In genomic region chr16:2751577-2752034, GRCh38 we compare ENCODE assay signal across 8 cellular contexts. TPM values are rescaled to one million over a fixed set of nuclear protein-coding genes. Genes with fewer than 3 reads are reported as not detected.
DNase-seq lines count a peak whose midpoint lies in the region; ATAC-seq lines count a peak whose summit lies in the region.

No MANE protein-coding gene starts in this region.

- peak overlapping the region; percentile 97 for H3K9ac ChIP-seq in iPS-15b (ENCODE audit: low read depth, low read length)

- peaks cover 54% of the 10 kb centered on the region for H3K4me1 Mint-ChIP-seq in stimulated activated naive CD8-positive, alpha-beta T cell treated with anti-CD3 and anti-CD28 coated beads, Interleukin-15, amount 100 ng/mL, for 72 hours

- no peaks in the 10 kb centered on the region for H3K9me3 ChIP-seq in iPS-15b (ENCODE audit: control insufficient read depth, insufficient read depth, low read length)

- peak overlapping the region; percentile 88 for H3K4me3 ChIP-seq in iPS-15b (ENCODE audit: low read depth, low read length)

- H3K27me3 ChIP-seq in iPS-15b (ENCODE audit: control insufficient read depth, insufficient read depth, low read length), result no peaks in the 10 kb centered on the region

- peak; percentile 31 for ATAC-seq in GM19452 (IDR thresholded peaks at IDR 0.05; ENCODE audit: unreplicated experiment)
- peak; percentile 40 for ATAC-seq in activated naive CD4-positive, alpha-beta T cell treated with anti-CD3 and anti-CD28 coated beads, Interleukin-2, amount 50 U/mL, for 72 hours
- no peak for ATAC-seq in stimulated activated naive CD8-positive, alpha-beta T cell treated with anti-CD3 and anti-CD28 coated beads, Interleukin-15, amount 100 ng/mL, for 72 hours

- peak overlapping the region; percentile 92 for H3K27ac Mint-ChIP-seq in activated naive CD4-positive, alpha-beta T cell treated with anti-CD3 and anti-CD28 coated beads, Interleukin-2, amount 50 U/mL, for 72 hours
- peak overlapping the region; percentile 99 to 100 for H3K27ac Mint-ChIP-seq in stimulated activated naive CD8-positive, alpha-beta T cell treated with anti-CD3 and anti-CD28 coated beads, Interleukin-15, amount 100 ng/mL, for 72 hours

- peak overlapping the region; percentile 80 to 94 for H3K4me3 Mint-ChIP-seq in stimulated activated naive CD8-positive, alpha-beta T cell treated with anti-CD3 and anti-CD28 coated beads, Interleukin-15, amount 100 ng/mL, for 72 hours

- no peaks in the 10 kb centered on the region for H3K9me3 Mint-ChIP-seq in activated naive CD4-positive, alpha-beta T cell treated with anti-CD3 and anti-CD28 coated beads, Interleukin-2, amount 50 U/mL, for 72 hours
- H3K9me3 Mint-ChIP-seq in stimulated activated naive CD8-positive, alpha-beta T cell treated with anti-CD3 and anti-CD28 coated beads, Interleukin-15, amount 100 ng/mL, for 72 hours, result no peaks in the 10 kb centered on the region

- H3K27me3 Mint-ChIP-seq in stimulated activated naive CD8-positive, alpha-beta T cell treated with anti-CD3 and anti-CD28 coated beads, Interleukin-15, amount 100 ng/mL, for 72 hours, result no peaks in the 10 kb centered on the region

- peaks cover 39 to 44% of the 10 kb centered on the region in 2 donors for H3K36me3 Mint-ChIP-seq in activated naive CD4-positive, alpha-beta T cell treated with anti-CD3 and anti-CD28 coated beads, Interleukin-2, amount 50 U/mL, for 72 hours

- DNase-seq in D341Med (ENCODE audit: low spot score) (peak; percentile 82), LoVo (ENCODE audit: low spot score) (peak; percentile 77), NCI-H2107 treated with DMSO at 0.1 percent for 48 hours (lab: John Stamatoyannopoulos, UW; ENCODE audit: unreplicated experiment) (no peak), OCI-M2 (lab: John Stamatoyannopoulos, UW; ENCODE audit: unreplicated experiment) (no peak)
- no peak for DNase-seq in activated naive CD4-positive, alpha-beta T cell treated with anti-CD3 and anti-CD28 coated beads, Interleukin-2, amount 50 U/mL, for 72 hours (ENCODE audit: low spot score in 2 of 2)
- no peak for DNase-seq in stimulated activated naive CD8-positive, alpha-beta T cell treated with anti-CD3 and anti-CD28 coated beads, Interleukin-15, amount 100 ng/mL, for 72 hours

- H3K4me1 ChIP-seq in iPS-15b (ENCODE audit: control insufficient read depth, insufficient read depth, low read length), result peaks cover 15% of the 10 kb centered on the region

- H3K36me3 ChIP-seq in iPS-15b (ENCODE audit: control insufficient read depth, insufficient read depth, low read length), result peaks cover 8% of the 10 kb centered on the region

RNA-seq across cellular contexts. Expression of gene SRRM2, which starts 0.8 kb away (rescaled TPM):
- total RNA-seq in activated naive CD4-positive, alpha-beta T cell treated with anti-CD3 and anti-CD28 coated beads, Interleukin-2, amount 50 U/mL, for 72 hours, result 100 to 1,000 TPM; 624 to 790 TPM

RNA-seq across cellular contexts. Expression of gene ELOB, which starts 25.5 kb away (rescaled TPM):
- 100 to 1,000 TPM; 218 to 224 TPM for total RNA-seq in activated naive CD4-positive, alpha-beta T cell treated with anti-CD3 and anti-CD28 coated beads, Interleukin-2, amount 50 U/mL, for 72 hours

RNA-seq across cellular contexts. Expression of gene PRSS27, which starts 31.6 kb away (rescaled TPM):
- 1 to 10 TPM; 1.3 to 3.2 TPM for total RNA-seq in activated naive CD4-positive, alpha-beta T cell treated with anti-CD3 and anti-CD28 coated beads, Interleukin-2, amount 50 U/mL, for 72 hours

RNA-seq across cellular contexts. Expression of gene PRSS33, which starts 35.8 kb away (rescaled TPM):
- total RNA-seq in activated naive CD4-positive, alpha-beta T cell treated with anti-CD3 and anti-CD28 coated beads, Interleukin-2, amount 50 U/mL, for 72 hours, result not detected

RNA-seq across cellular contexts. Expression of gene PRSS41, which starts 46.7 kb away (rescaled TPM):
- not detected for total RNA-seq in activated naive CD4-positive, alpha-beta T cell treated with anti-CD3 and anti-CD28 coated beads, Interleukin-2, amount 50 U/mL, for 72 hours

Comparison
In these comparisons a context has a peak if more than half of its experiments do, and no peak if none do; other contexts are left out.
1. DNase-seq: peak in D341Med (single experiment) and LoVo (single experiment); none in activated naive CD4-positive, alpha-beta T cell treated with anti-CD3 and anti-CD28 coated beads, Interleukin-2, amount 50 U/mL, for 72 hours (0 of 2), stimulated activated naive CD8-positive, alpha-beta T cell treated with anti-CD3 and anti-CD28 coated beads, Interleukin-15, amount 100 ng/mL, for 72 hours (0 of 2), NCI-H2107 treated with DMSO at 0.1 percent for 48 hours (single experiment) and OCI-M2 (single experiment).